Comparison of ENCODE assay signal across 8 cellular contexts in genomic region chr6:14074723-14075503, GRCh38. TPM values are rescaled to one million over a fixed set of nuclear protein-coding genes. Genes with fewer than 3 reads are reported as not detected.
DNase-seq lines count a peak whose midpoint lies in the region; ATAC-seq, FAIRE-seq and TF ChIP-seq lines count a peak whose summit lies in the region.

No MANE protein-coding gene starts in this region.

- peak overlapping the region; percentile 25 to 69 (median 61) for H3K4me3 ChIP-seq in endothelial cell of umbilical vein (replicated peaks in 1 of 3; ENCODE audit: insufficient read depth in 1 of 3, low read depth in 1 of 3, low read length in 3 of 3)

- BruUV-seq in endothelial cell of umbilical vein (replicated peaks; lab: Mats Ljungman, UMichigan): no TSS peak

- H4K20me1 ChIP-seq in endothelial cell of umbilical vein (replicated peaks; ENCODE audit: control insufficient read depth, extremely low read depth, insufficient read depth, low read length): no peaks in the 10 kb centered on the region

- H3K4me1 Mint-ChIP-seq in natural killer cell treated with Interleukin-12 subunit alpha and Interleukin-12 subunit beta and Interleukin-15 and Interleukin-18, amount 100 ng/mL, for 72 hours (ENCODE audit: low read depth in 2 of 2): peaks cover 45 to 57% of the 10 kb centered on the region in 2 donors
- H3K4me1 Mint-ChIP-seq in endothelial cell (ENCODE audit: unreplicated experiment): peaks cover 7% of the 10 kb centered on the region

- no peaks in the 10 kb centered on the region for H3K9me3 Mint-ChIP-seq in natural killer cell treated with Interleukin-12 subunit alpha and Interleukin-12 subunit beta and Interleukin-15 and Interleukin-18, amount 100 ng/mL, for 72 hours
- no peaks in the 10 kb centered on the region for H3K9me3 Mint-ChIP-seq in endothelial cell (ENCODE audit: unreplicated experiment)

- H3K36me3 ChIP-seq in endothelial cell of umbilical vein (ENCODE audit: control insufficient read depth in 2 of 2, extremely low read depth in 1 of 2, insufficient read depth in 2 of 2, low read length in 2 of 2): no peaks in the 10 kb centered on the region

- peak overlapping the region; percentile 87 to 96 for H3K27ac Mint-ChIP-seq in natural killer cell treated with Interleukin-12 subunit alpha and Interleukin-12 subunit beta and Interleukin-15 and Interleukin-18, amount 100 ng/mL, for 72 hours
- no peak overlapping the region for H3K27ac Mint-ChIP-seq in endothelial cell (ENCODE audit: unreplicated experiment)

- peaks cover 2% of the 10 kb centered on the region for H3K4me1 ChIP-seq in endothelial cell of umbilical vein (ENCODE audit: control insufficient read depth, extremely low read depth, insufficient read depth, low read length)

- FAIRE-seq in endothelial cell of umbilical vein (lab: Jason Lieb, UNC): no peak

- dilution Hi-C loops in endothelial cell of umbilical vein (cut with MboI; ENCODE audit: extremely low pct_ligation_motif_present, low sequenced_read_pairs): no loop called here

- intact Hi-C loops in endothelial cell of umbilical vein (cut with micrococcal nuclease): no loop called here

- ATAC-seq in HG02973 (IDR thresholded peaks at IDR 0.05; ENCODE audit: unreplicated experiment): peak; percentile 81
- ATAC-seq in natural killer cell treated with Interleukin-12 subunit alpha and Interleukin-12 subunit beta and Interleukin-15 and Interleukin-18, amount 100 ng/mL, for 72 hours: peak; percentile 78 to 80

- no peak for TF ChIP-seq POLR2A in endothelial cell of umbilical vein (IDR thresholded peaks at IDR 0.05; ENCODE audit: low read depth, low read length)

- no peaks in the 10 kb centered on the region for H3K9me1 ChIP-seq in endothelial cell of umbilical vein (replicated peaks; ENCODE audit: control insufficient read depth, extremely low read depth, insufficient read depth, low read length)

- H3K79me2 ChIP-seq in endothelial cell of umbilical vein (ENCODE audit: control insufficient read depth, insufficient read depth, low read length): no peaks in the 10 kb centered on the region

- H3K27me3 Mint-ChIP-seq in natural killer cell treated with Interleukin-12 subunit alpha and Interleukin-12 subunit beta and Interleukin-15 and Interleukin-18, amount 100 ng/mL, for 72 hours: no peaks in the 10 kb centered on the region
- H3K27me3 Mint-ChIP-seq in endothelial cell (ENCODE audit: unreplicated experiment): peaks cover 3% of the 10 kb centered on the region

- no peaks in the 10 kb centered on the region for H3K27me3 ChIP-seq in endothelial cell of umbilical vein (ENCODE audit: control insufficient read depth in 2 of 2, insufficient read depth in 2 of 2, low read length in 2 of 2)

- CTCF ChIA-PET in endothelial cell of umbilical vein (lab: Charles Lee): interaction anchor here (1.0 to 2.1 kb wide), 4 partner anchors 8 to 166 kb away, joined by 3 to 10 read pairs (median 4); partner anchors contain the start of gene RNF182

- DNase-seq in stimulated activated CD4-positive, alpha-beta T cell treated with anti-CD3 and anti-CD28 coated beads, Interleukin-2, amount 100 ng/mL, for 4 hours (ENCODE audit: low read depth): peak; percentile 19
- DNase-seq in stimulated activated CD4-positive, alpha-beta T cell treated with anti-CD3 and anti-CD28 coated beads, Interleukin-4, amount 100 ng/mL, for 24 hours: no peak
- DNase-seq in SK-MEL-5 (ENCODE audit: low read depth, low spot score) (peak; percentile 79), endothelial cell of umbilical vein (ENCODE audit: low read depth, low spot score) (peak; percentile 59), HUDEP-2 (lab: John Stamatoyannopoulos, UW; ENCODE audit: unreplicated experiment in 76 of 76) (no peak), endothelial cell (ENCODE audit: low spot score) (no peak)
- DNase-seq in natural killer cell treated with Interleukin-12 subunit alpha and Interleukin-12 subunit beta and Interleukin-15 and Interleukin-18, amount 100 ng/mL, for 72 hours (ENCODE audit: low spot score): no peak

- peak overlapping the region; percentile 41 for H3K9ac ChIP-seq in endothelial cell of umbilical vein (replicated peaks; ENCODE audit: extremely low read depth, insufficient read depth, low read length)

- H3K9me3 ChIP-seq in endothelial cell of umbilical vein (replicated peaks; ENCODE audit: control insufficient read depth, insufficient read depth, low read length): no peaks in the 10 kb centered on the region

- peak overlapping the region; percentile 85 for H3K4me3 Mint-ChIP-seq in natural killer cell treated with Interleukin-12 subunit alpha and Interleukin-12 subunit beta and Interleukin-15 and Interleukin-18, amount 100 ng/mL, for 72 hours
- H3K4me3 Mint-ChIP-seq in endothelial cell (ENCODE audit: unreplicated experiment): no peak overlapping the region

- H3K4me2 ChIP-seq in endothelial cell of umbilical vein (ENCODE audit: insufficient read depth, low read length): peak overlapping the region; percentile 81

- H3K27ac ChIP-seq in endothelial cell of umbilical vein (ENCODE audit: insufficient read depth, low read depth, low read length): no peak overlapping the region

- peak overlapping the region; percentile 99 for H2AFZ ChIP-seq in endothelial cell of umbilical vein (ENCODE audit: low read depth, low read length)

- TF ChIP-seq CTCF in endothelial cell of umbilical vein (IDR thresholded peaks at IDR 0.05; ENCODE audit: extremely low read depth in 1 of 2, insufficient read depth in 1 of 2, low read depth in 1 of 2, low read length in 2 of 2): no peak
- no peak for TF ChIP-seq CTCF in endothelial cell (IDR thresholded peaks at IDR 0.05; ENCODE audit: unreplicated experiment)

- in situ Hi-C loops in SK-MEL-5 (cut with HindIII; ENCODE audit: low pct_unique_long_range_greater_than_20kb, low sequenced_read_pairs): no loop called here

- POLR2A ChIA-PET in endothelial cell of umbilical vein (lab: Charles Lee): no interaction called here

- H3K36me3 Mint-ChIP-seq in natural killer cell treated with Interleukin-12 subunit alpha and Interleukin-12 subunit beta and Interleukin-15 and Interleukin-18, amount 100 ng/mL, for 72 hours: no peaks in the 10 kb centered on the region
- no peaks in the 10 kb centered on the region for H3K36me3 Mint-ChIP-seq in endothelial cell (ENCODE audit: low read depth, unreplicated experiment)

TF ChIP-seq in endothelial cell of umbilical vein, 7 proteins besides CTCF, POLR2A, EP300 and RAD21:
- TF ChIP-seq POLR2AphosphoS5 (IDR thresholded peaks at IDR 0.05; ENCODE audit: insufficient read depth, low read depth, low read length): no peak
- no peak for TF ChIP-seq FOS (IDR thresholded peaks at IDR 0.05; ENCODE audit: borderline replicate concordance, insufficient read depth, low read length)
- TF ChIP-seq MAX (IDR thresholded peaks at IDR 0.05; ENCODE audit: insufficient read depth, insufficient read length): no peak
- no peak for TF ChIP-seq GATA2 (IDR thresholded peaks at IDR 0.05; ENCODE audit: insufficient read depth, insufficient read length, low read depth, low read length)
- TF ChIP-seq JUN (IDR thresholded peaks at IDR 0.05; ENCODE audit: borderline replicate concordance, insufficient read depth, insufficient read length, low read depth): no peak
- no peak for TF ChIP-seq EZH2 (IDR thresholded peaks at IDR 0.05; ENCODE audit: borderline replicate concordance, low read depth, low read length, severe bottlenecking)
- TF ChIP-seq MYC (IDR thresholded peaks at IDR 0.05; ENCODE audit: low read depth, low read length): no peak

RNA-seq across cellular contexts. Expression of gene CD83, which starts 42.7 kb away (rescaled TPM):
- 43.0 and 43.5 TPM in 2 replicates for total RNA-seq in SK-MEL-5 (2014; rRNA removed; shearing (Covaris generic))
- polyA plus RNA-seq in SK-MEL-5 (2015; cell fraction: cytosol; rRNA removed): 37.3 and 39.1 TPM in 2 replicates
- 17.8 and 22.1 TPM in 2 replicates for polyA plus RNA-seq in SK-MEL-5 (2015; cell fraction: nucleus; rRNA removed)
- total RNA-seq in endothelial cell of umbilical vein (0.46 and 0.55 TPM in 2 replicates), endothelial cell (ENCODE audit: unreplicated experiment) (4.3 TPM)
- 0.40 TPM in 2 replicates for polyA plus RNA-seq in endothelial cell of umbilical vein
- 0.48 and 0.57 TPM in 2 replicates for polyA plus RNA-seq in endothelial cell of umbilical vein (2011; cell fraction: cytosol; rRNA removed)
- polyA plus RNA-seq in endothelial cell of umbilical vein (2011; cell fraction: nucleus; rRNA removed): 0.41 and 0.54 TPM in 2 replicates
- polyA plus RNA-seq in endothelial cell of umbilical vein (2012): 0.48 and 0.54 TPM in 2 replicates
- polyA minus RNA-seq in endothelial cell of umbilical vein: 0.28 and 0.29 TPM in 2 replicates
- polyA minus RNA-seq in endothelial cell of umbilical vein (2011; cell fraction: cytosol; rRNA and poly(A)+ RNA removed): 5.2 TPM
- polyA minus RNA-seq in endothelial cell of umbilical vein (2011; cell fraction: nucleus; rRNA and poly(A)+ RNA removed): 0.14 and 0.19 TPM in 2 replicates
- 100 to 1,000 TPM in 1 of 2 donors, 10 to 100 TPM in 1; 31.4 to 124 TPM for total RNA-seq in natural killer cell treated with Interleukin-12 subunit alpha and Interleukin-12 subunit beta and Interleukin-15 and Interleukin-18, amount 100 ng/mL, for 72 hours

Comparison
In these comparisons a context has a peak if more than half of its experiments do, and no peak if none do; other contexts are left out.
1. DNase-seq: peak in stimulated activated CD4-positive, alpha-beta T cell treated with anti-CD3 and anti-CD28 coated beads, Interleukin-2, amount 100 ng/mL, for 4 hours (single experiment), SK-MEL-5 (single experiment) and endothelial cell of umbilical vein (single experiment); none in stimulated activated CD4-positive, alpha-beta T cell treated with anti-CD3 and anti-CD28 coated beads, Interleukin-4, amount 100 ng/mL, for 24 hours (single experiment), natural killer cell treated with Interleukin-12 subunit alpha and Interleukin-12 subunit beta and Interleukin-15 and Interleukin-18, amount 100 ng/mL, for 72 hours (single experiment), HUDEP-2 (0 of 76) and endothelial cell (single experiment).